13 cellular contexts compared by ENCODE assay signal in the genomic region with DNA sequence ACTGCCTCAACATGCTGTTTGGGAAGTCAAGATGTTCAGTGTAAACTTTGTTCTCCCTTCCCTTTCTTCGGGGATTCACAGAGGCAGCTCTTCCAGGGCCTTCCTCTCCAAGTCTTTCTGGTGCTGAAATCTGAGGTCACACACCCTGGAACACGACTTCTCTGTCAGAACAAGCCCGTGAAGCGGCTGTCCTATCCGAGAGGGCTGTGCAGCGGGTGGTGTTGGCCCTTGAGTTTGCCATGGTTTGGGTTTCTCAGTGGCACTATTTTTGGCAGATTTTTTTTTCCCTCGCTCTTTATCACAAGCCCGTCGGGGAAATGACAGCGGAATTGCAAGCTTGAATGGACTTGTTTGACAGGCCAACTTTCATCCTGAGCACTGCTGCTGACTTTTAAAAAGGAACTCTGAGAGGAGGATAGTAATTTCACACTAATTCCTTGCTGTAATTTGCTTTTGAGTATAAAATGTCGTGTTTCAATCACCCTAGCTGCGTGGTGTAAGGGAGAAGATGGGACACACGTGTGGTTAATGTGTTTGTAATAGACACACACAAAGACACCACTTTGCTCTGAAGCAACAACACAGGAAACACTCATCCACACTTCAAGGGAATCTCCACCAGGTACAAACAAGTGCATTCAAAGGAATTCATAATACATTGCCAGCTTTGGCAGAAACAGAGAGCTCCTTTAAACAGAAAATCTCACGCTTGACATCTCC.
DNase-seq lines count a peak whose midpoint lies in the region; TF ChIP-seq lines count a peak whose summit lies in the region.
"Had no signal": no experiment of that assay in that cellular context is flagged by ENCODE, and none has a peak within 500 bp of the region (broad histone marks: within the 10 kb centered on the region; RNA-seq: fewer than 3 reads in every experiment).

No MANE protein-coding gene starts in this region.

- H3K9me3 ChIP-seq in Peyer's patch (no peaks in the 10 kb centered on the region), esophagus muscularis mucosa (no peaks in the 10 kb centered on the region), muscle layer of colon (ENCODE audit: low read length) (no peaks in the 10 kb centered on the region), thymus (ENCODE audit: control insufficient read depth) (no peaks in the 10 kb centered on the region), GM23248 (ENCODE audit: low read depth) (no peaks in the 10 kb centered on the region)

- no peaks in the 10 kb centered on the region for H3K9me2 ChIP-seq in GM23248 (ENCODE audit: insufficient read depth)

- H3K9ac ChIP-seq in muscle layer of colon (ENCODE audit: low read length) (no peak overlapping the region), GM23248 (no peak overlapping the region)

- intact Hi-C loops in esophagus muscularis mucosa (cut with DNase I), result loop anchor here (5.0 to 10.0 kb wide), 2 partner anchors 186 to 453 kb away; no protein-coding TSS in a partner anchor
- intact Hi-C loops in posterior vena cava (cut with DNase I), result loop anchor here in 1 of 2 donors (5.0 to 10.0 kb wide), 3 partner anchors 43 to 456 kb away; no protein-coding TSS in a partner anchor
- intact Hi-C loops in posterior cingulate gyrus (cut with DNase I), result loop anchor here (10.0 kb wide), 1 partner anchor 186 kb away; no protein-coding TSS in a partner anchor

- H3K4me1 ChIP-seq in Peyer's patch (peaks cover 0 to 53% (median 5%) of the 10 kb centered on the region in 4 donors), esophagus muscularis mucosa (peaks cover 96 to 100% (median 100%) of the 10 kb centered on the region in 4 donors), muscle layer of colon (ENCODE audit: insufficient read depth, low read length) (peaks cover 100% of the 10 kb centered on the region), thymus (ENCODE audit: control insufficient read depth, insufficient read depth, low read length) (peaks cover 6% of the 10 kb centered on the region), GM23248 (ENCODE audit: insufficient read depth) (peaks cover 22% of the 10 kb centered on the region)

- no peak overlapping the region for H3K4me2 ChIP-seq in GM23248 (ENCODE audit: unreplicated experiment)

- H3K27ac ChIP-seq in Peyer's patch, result peak overlapping the region; percentile 11 to 93 (median 75)
- H3K27ac ChIP-seq in esophagus muscularis mucosa (replicated peaks in 1 of 4), result peak overlapping the region; percentile 92 to 99 (median 96)
- H3K27ac ChIP-seq in muscle layer of colon (ENCODE audit: low read depth, low read length), result peak overlapping the region; percentile 80
- H3K27ac ChIP-seq in thymus (ENCODE audit: low read depth), result peak overlapping the region; percentile 82
- H3K27ac ChIP-seq in GM23248, result no peak overlapping the region

- TF ChIP-seq CTCF in Peyer's patch (IDR thresholded peaks at IDR 0.05) (no peak), esophagus muscularis mucosa (IDR thresholded peaks at IDR 0.05) (no peak)

- H3K27me3 ChIP-seq in Peyer's patch, result no peaks in the 10 kb centered on the region
- no peaks in the 10 kb centered on the region for H3K27me3 ChIP-seq in esophagus muscularis mucosa
- H3K27me3 ChIP-seq in muscle layer of colon (ENCODE audit: control insufficient read depth in 1 of 2, insufficient read depth in 2 of 2, low read length in 2 of 2), result no peaks in the 10 kb centered on the region
- H3K27me3 ChIP-seq in thymus (ENCODE audit: control insufficient read depth, insufficient read depth), result no peaks in the 10 kb centered on the region
- no peaks in the 10 kb centered on the region for H3K27me3 ChIP-seq in GM23248 (replicated peaks; ENCODE audit: insufficient read depth)

- 53% methylated on average over 14 of the region's 14 CpGs for WGBS in esophagus muscularis mucosa
- 81% methylated on average over 14 of the region's 14 CpGs for WGBS in thymus
- 85% methylated on average over 13 to 14 of the region's 14 CpGs for WGBS in GM23248 (ENCODE audit: low coverage in 1 of 2, low lambda C conversion rate in 2 of 2, missing lambda C conversion rate in 2 of 2), 2 experiments

- H3K36me3 ChIP-seq in Peyer's patch (no peaks in the 10 kb centered on the region), esophagus muscularis mucosa (no peaks in the 10 kb centered on the region), muscle layer of colon (ENCODE audit: insufficient read depth, low read length) (no peaks in the 10 kb centered on the region), thymus (ENCODE audit: control insufficient read depth, insufficient read depth) (no peaks in the 10 kb centered on the region), GM23248 (ENCODE audit: low read depth) (no peaks in the 10 kb centered on the region)

- no peaks in the 10 kb centered on the region for H3K79me2 ChIP-seq in GM23248 (ENCODE audit: insufficient read depth)

- TF ChIP-seq POLR2A in Peyer's patch (IDR thresholded peaks at IDR 0.05) (no peak), esophagus muscularis mucosa (IDR thresholded peaks at IDR 0.05; ENCODE audit: low read depth) (no peak)

- H3F3A ChIP-seq in GM23248 (ENCODE audit: insufficient read depth), result peaks cover 20% of the 10 kb centered on the region

- DNase-seq in Peyer's patch, result no peak
- no peak for DNase-seq in esophagus muscularis mucosa (ENCODE audit: extremely low spot score)
- DNase-seq in posterior vena cava (ENCODE audit: low spot score), result no peak
- DNase-seq in GM23248, result no peak
- DNase-seq in dedifferentiated amniotic fluid mesenchymal stem cell (ENCODE audit: extremely low spot score), result no peak
- no peak for DNase-seq in posterior cingulate gyrus
- DNase-seq: CD8-positive, alpha-beta T cell; cortex of kidney; glutamatergic neuron; NCI-H510A treated with DMSO at 0.1 percent for 48 hours; stimulated activated CD4-positive, alpha-beta T cell treated with anti-CD3 and anti-CD28 coated beads, Interleukin-2, amount 100 ng/mL, for 24 hours had no signal

- H3K4me3 ChIP-seq in Peyer's patch (no peak overlapping the region), esophagus muscularis mucosa (no peak overlapping the region), muscle layer of colon (ENCODE audit: low read depth in 1 of 2, low read length in 2 of 2) (no peak overlapping the region), thymus (ENCODE audit: low read length) (no peak overlapping the region), GM23248 (no peak overlapping the region)

- in situ Hi-C loops in GM23248 (cut with MboI), result no loop called here

- no peak for TF ChIP-seq EP300 in esophagus muscularis mucosa (IDR thresholded peaks at IDR 0.05)

- no peak overlapping the region for H2AFZ ChIP-seq in GM23248

- H4K20me1 ChIP-seq in GM23248 (ENCODE audit: insufficient read depth), result no peaks in the 10 kb centered on the region
